ENCODE assay signal across 1 cellular context in the genomic region with DNA sequence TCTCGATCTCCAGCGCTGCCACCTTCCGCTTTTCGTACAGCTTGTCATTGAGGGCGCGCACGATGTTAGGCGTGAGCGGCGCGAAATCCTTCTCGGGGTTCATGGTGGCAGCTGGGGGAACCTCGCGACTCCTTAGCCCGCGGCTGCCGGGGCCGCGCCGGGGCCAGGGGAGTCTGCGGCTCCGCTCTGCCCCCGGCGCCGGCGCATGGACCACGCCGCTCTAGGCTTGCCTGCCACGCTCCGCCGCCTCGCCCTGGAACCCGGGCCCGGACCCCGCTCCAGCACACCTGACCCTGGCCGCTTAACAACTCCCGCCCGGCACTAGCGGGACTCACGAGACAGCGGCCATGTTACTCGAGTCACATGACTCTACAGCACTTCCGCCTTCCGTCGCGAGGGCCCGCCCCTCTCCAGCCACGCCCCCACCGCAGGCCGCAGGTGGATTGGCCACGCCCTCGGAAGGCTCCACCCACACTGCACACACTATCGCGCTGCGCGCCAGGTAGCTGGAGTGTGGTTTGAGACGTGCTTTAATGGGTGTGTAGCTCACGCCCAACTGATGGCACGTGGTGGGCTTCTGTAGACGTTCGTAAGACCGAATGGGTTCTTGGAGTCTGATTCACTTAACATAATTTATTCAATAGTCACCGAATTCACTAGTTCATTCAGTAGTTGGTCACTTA.
A peak's percentile ranks its signal among the peaks of the same experiment; 100 is the strongest.
TF ChIP-seq lines count a peak whose summit lies in the region.

Gene VAC14 (minus strand): TSS at position 361 of the 683 bp plus-strand sequence. CDS start 258 bp downstream, at position 103.

TF ChIP-seq in HepG2, 621 proteins besides CTCF, POLR2A, EP300 and RAD21 (continued from another document and continues in another):
- TF ChIP-seq ZNF281 (CRISPR knock-in tag; IDR thresholded peaks at IDR 0.05; ENCODE audit: borderline replicate concordance) (no peak), ZNF496 (CRISPR knock-in tag; IDR thresholded peaks at IDR 0.05; ENCODE audit: insufficient replicate concordance) (no peak), STAT5B (CRISPR knock-in tag; IDR thresholded peaks at IDR 0.05) (no peak), ZNF800 (CRISPR knock-in tag; IDR thresholded peaks at IDR 0.05) (peak; percentile 74; the same call in 1 of the 2 replicates), FOXK2 (IDR thresholded peaks at IDR 0.05) (peak; percentile 56; the same call in 1 of the 2 replicates), TRIM24 (CRISPR knock-in tag; IDR thresholded peaks at IDR 0.05) (no peak), MAX (IDR thresholded peaks at IDR 0.05) (peak; percentile 93), DNMT1 (CRISPR knock-in tag; IDR thresholded peaks at IDR 0.05) (0 out of 2 replicates have a peak, but pooled peaks have one; percentile 74), KDM5B (CRISPR knock-in tag; IDR thresholded peaks at IDR 0.05; ENCODE audit: borderline replicate concordance) (peak; percentile 94), ZBTB21 (CRISPR knock-in tag; IDR thresholded peaks at IDR 0.05) (peak; percentile 48; the same call in 1 of the 2 replicates), ZNF878 (CRISPR knock-in tag; IDR thresholded peaks at IDR 0.05) (no peak), GZF1 (CRISPR knock-in tag; IDR thresholded peaks at IDR 0.05) (no peak), ZSCAN29 (CRISPR knock-in tag; conservative IDR thresholded peaks at IDR 0.05) (no peak), ZKSCAN1 (IDR thresholded peaks at IDR 0.05; ENCODE audit: low read length) (no peak), FOXO1 (CRISPR knock-in tag; IDR thresholded peaks at IDR 0.05) (peak; percentile 58), ZNF7 (CRISPR knock-in tag; IDR thresholded peaks at IDR 0.05) (no peak), AHR (CRISPR knock-in tag; IDR thresholded peaks at IDR 0.05) (0 out of 2 replicates have a peak, but pooled peaks have one; percentile 53), SMAD9 (CRISPR knock-in tag; IDR thresholded peaks at IDR 0.05) (no peak), PCBP2 (optimal IDR thresholded peaks at IDR 0.05; ENCODE audit: low read depth, low read length, poor library complexity, severe bottlenecking) (no peak), ZSCAN9 (CRISPR knock-in tag; IDR thresholded peaks at IDR 0.05; ENCODE audit: borderline replicate concordance) (peak; percentile 58; the same call in 1 of the 2 replicates), ZNF33A (CRISPR knock-in tag; IDR thresholded peaks at IDR 0.05; ENCODE audit: borderline replicate concordance) (no peak), THYN1 (CRISPR knock-in tag; IDR thresholded peaks at IDR 0.05; ENCODE audit: borderline replicate concordance, low read depth) (no peak), ZFY (CRISPR knock-in tag; IDR thresholded peaks at IDR 0.05) (peak; percentile 86), SRSF9 (IDR thresholded peaks at IDR 0.05; ENCODE audit: borderline replicate concordance, insufficient read depth, low read depth, low read length, poor library complexity, severe bottlenecking) (no peak), JUN (CRISPR knock-in tag; IDR thresholded peaks at IDR 0.05) (no peak), PCBP1 (IDR thresholded peaks at IDR 0.05; ENCODE audit: borderline replicate concordance, low read depth, low read length) (0 out of 2 replicates have a peak, but pooled peaks have one; percentile 34), SNRNP70 (IDR thresholded peaks at IDR 0.05; ENCODE audit: low read depth, low read length) (no peak), ZEB1 (IDR thresholded peaks at IDR 0.05; ENCODE audit: insufficient replicate concordance, low read depth) (peak; percentile 96), RARG (CRISPR knock-in tag; IDR thresholded peaks at IDR 0.05; ENCODE audit: low read depth) (0 out of 2 replicates have a peak, but pooled peaks have one; percentile 34)
- TF ChIP-seq, protein P1, sequence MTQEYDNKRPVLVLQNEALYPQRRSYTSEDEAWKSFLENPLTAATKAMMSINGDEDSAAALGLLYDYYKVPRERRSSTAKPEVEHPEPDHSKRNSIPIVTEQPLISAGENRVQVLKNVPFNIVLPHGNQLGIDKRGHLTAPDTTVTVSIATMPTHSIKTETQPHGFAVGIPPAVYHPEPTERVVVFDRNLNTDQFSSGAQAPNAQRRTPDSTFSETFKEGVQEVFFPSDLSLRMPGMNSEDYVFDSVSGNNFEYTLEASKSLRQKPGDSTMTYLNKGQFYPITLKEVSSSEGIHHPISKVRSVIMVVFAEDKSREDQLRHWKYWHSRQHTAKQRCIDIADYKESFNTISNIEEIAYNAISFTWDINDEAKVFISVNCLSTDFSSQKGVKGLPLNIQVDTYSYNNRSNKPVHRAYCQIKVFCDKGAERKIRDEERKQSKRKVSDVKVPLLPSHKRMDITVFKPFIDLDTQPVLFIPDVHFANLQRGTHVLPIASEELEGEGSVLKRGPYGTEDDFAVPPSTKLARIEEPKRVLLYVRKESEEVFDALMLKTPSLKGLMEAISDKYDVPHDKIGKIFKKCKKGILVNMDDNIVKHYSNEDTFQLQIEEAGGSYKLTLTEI (CRISPR knock-in tag; conservative IDR thresholded peaks at IDR 0.05): no peak
- TF ChIP-seq, protein P2, sequence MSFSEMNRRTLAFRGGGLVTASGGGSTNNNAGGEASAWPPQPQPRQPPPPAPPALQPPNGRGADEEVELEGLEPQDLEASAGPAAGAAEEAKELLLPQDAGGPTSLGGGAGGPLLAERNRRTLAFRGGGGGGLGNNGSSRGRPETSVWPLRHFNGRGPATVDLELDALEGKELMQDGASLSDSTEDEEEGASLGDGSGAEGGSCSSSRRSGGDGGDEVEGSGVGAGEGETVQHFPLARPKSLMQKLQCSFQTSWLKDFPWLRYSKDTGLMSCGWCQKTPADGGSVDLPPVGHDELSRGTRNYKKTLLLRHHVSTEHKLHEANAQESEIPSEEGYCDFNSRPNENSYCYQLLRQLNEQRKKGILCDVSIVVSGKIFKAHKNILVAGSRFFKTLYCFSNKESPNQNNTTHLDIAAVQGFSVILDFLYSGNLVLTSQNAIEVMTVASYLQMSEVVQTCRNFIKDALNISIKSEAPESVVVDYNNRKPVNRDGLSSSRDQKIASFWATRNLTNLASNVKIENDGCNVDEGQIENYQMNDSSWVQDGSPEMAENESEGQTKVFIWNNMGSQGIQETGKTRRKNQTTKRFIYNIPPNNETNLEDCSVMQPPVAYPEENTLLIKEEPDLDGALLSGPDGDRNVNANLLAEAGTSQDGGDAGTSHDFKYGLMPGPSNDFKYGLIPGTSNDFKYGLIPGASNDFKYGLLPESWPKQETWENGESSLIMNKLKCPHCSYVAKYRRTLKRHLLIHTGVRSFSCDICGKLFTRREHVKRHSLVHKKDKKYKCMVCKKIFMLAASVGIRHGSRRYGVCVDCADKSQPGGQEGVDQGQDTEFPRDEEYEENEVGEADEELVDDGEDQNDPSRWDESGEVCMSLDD (CRISPR knock-in tag; IDR thresholded peaks at IDR 0.05; ENCODE audit: borderline replicate concordance): no peak
- TF ChIP-seq, protein P3, sequence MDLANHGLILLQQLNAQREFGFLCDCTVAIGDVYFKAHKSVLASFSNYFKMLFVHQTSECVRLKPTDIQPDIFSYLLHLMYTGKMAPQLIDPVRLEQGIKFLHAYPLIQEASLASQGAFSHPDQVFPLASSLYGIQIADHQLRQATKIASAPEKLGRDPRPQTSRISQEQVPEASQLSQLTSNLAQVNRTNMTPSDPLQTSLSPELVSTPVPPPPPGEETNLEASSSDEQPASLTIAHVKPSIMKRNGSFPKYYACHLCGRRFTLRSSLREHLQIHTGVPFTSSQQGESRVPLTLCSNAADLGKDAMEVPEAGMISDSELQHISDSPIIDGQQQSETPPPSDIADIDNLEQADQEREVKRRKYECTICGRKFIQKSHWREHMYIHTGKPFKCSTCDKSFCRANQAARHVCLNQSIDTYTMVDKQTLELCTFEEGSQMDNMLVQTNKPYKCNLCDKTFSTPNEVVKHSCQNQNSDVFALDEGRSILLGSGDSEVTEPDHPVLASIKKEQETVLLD (CRISPR knock-in tag; IDR thresholded peaks at IDR 0.05; ENCODE audit: low read depth): 0 out of 2 replicates have a peak, but pooled peaks have one; percentile 32
- TF ChIP-seq, protein P4, sequence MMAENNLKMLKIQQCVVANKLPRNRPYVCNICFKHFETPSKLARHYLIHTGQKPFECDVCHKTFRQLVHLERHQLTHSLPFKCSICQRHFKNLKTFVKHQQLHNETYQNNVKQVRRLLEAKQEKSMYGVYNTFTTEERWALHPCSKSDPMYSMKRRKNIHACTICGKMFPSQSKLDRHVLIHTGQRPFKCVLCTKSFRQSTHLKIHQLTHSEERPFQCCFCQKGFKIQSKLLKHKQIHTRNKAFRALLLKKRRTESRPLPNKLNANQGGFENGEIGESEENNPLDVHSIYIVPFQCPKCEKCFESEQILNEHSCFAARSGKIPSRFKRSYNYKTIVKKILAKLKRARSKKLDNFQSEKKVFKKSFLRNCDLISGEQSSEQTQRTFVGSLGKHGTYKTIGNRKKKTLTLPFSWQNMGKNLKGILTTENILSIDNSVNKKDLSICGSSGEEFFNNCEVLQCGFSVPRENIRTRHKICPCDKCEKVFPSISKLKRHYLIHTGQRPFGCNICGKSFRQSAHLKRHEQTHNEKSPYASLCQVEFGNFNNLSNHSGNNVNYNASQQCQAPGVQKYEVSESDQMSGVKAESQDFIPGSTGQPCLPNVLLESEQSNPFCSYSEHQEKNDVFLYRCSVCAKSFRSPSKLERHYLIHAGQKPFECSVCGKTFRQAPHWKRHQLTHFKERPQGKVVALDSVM (CRISPR knock-in tag; IDR thresholded peaks at IDR 0.05): no peak
- TF ChIP-seq, protein P5, sequence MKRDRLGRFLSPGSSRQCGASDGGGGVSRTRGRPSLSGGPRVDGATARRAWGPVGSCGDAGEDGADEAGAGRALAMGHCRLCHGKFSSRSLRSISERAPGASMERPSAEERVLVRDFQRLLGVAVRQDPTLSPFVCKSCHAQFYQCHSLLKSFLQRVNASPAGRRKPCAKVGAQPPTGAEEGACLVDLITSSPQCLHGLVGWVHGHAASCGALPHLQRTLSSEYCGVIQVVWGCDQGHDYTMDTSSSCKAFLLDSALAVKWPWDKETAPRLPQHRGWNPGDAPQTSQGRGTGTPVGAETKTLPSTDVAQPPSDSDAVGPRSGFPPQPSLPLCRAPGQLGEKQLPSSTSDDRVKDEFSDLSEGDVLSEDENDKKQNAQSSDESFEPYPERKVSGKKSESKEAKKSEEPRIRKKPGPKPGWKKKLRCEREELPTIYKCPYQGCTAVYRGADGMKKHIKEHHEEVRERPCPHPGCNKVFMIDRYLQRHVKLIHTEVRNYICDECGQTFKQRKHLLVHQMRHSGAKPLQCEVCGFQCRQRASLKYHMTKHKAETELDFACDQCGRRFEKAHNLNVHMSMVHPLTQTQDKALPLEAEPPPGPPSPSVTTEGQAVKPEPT (CRISPR knock-in tag; IDR thresholded peaks at IDR 0.05; ENCODE audit: low read depth): no peak
- TF ChIP-seq, protein P6, sequence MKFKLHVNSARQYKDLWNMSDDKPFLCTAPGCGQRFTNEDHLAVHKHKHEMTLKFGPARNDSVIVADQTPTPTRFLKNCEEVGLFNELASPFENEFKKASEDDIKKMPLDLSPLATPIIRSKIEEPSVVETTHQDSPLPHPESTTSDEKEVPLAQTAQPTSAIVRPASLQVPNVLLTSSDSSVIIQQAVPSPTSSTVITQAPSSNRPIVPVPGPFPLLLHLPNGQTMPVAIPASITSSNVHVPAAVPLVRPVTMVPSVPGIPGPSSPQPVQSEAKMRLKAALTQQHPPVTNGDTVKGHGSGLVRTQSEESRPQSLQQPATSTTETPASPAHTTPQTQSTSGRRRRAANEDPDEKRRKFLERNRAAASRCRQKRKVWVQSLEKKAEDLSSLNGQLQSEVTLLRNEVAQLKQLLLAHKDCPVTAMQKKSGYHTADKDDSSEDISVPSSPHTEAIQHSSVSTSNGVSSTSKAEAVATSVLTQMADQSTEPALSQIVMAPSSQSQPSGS (CRISPR knock-in tag; IDR thresholded peaks at IDR 0.05): peak; percentile 60
- TF ChIP-seq, protein P7, sequence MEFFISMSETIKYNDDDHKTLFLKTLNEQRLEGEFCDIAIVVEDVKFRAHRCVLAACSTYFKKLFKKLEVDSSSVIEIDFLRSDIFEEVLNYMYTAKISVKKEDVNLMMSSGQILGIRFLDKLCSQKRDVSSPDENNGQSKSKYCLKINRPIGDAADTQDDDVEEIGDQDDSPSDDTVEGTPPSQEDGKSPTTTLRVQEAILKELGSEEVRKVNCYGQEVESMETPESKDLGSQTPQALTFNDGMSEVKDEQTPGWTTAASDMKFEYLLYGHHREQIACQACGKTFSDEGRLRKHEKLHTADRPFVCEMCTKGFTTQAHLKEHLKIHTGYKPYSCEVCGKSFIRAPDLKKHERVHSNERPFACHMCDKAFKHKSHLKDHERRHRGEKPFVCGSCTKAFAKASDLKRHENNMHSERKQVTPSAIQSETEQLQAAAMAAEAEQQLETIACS (CRISPR knock-in tag; IDR thresholded peaks at IDR 0.05): no peak
